In the genomic region with DNA sequence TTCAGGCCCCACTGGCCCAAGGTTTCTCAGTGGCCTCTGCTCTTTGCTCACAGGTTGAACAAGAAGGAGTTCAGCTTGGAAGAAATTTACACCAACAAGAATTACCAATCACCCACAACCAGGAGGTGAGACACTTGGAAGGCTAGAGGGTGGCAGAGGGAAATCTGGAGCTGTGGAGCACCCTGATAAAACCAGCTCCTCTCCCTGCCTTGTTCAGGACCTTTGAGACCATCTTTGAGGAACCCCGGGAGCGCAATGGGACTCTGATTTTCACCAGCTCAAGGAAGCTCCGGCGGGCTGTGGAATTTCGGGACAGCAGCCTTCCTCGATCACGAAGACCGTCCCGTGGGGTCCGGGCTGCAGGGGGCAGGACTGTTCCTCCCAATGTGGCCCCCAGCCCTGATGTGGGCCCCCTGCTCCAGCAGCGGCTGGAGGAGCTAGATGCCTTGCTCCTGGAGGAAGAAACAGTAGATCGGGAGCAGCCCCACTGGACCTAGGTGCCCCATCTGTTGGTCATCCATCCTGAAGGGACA, we compare ENCODE assay signal across 17 cellular contexts. TPM values are rescaled to one million over a fixed set of nuclear protein-coding genes. Genes with fewer than 3 reads are reported as not detected.
DNase-seq lines count a peak whose midpoint lies in the region; ATAC-seq and TF ChIP-seq lines count a peak whose summit lies in the region.
"Had no signal": no experiment of that assay in that cellular context is flagged by ENCODE, and none has a peak within 500 bp of the region (broad histone marks: within the 10 kb centered on the region; RNA-seq: fewer than 3 reads in every experiment).

No MANE protein-coding gene starts in this region.

- POLR2A ChIA-PET in activated CD4-positive, alpha-beta T cell treated with anti-CD3 and anti-CD28 coated beads, Interleukin-2, amount 10 ng/mL, durations not matched to agents 7 days and 5 days (lab: Charles Lee), result no interaction called here

- peak overlapping the region; percentile 54 for H3K27ac Mint-ChIP-seq in activated CD4-positive, alpha-beta T cell treated with anti-CD3 and anti-CD28 coated beads, Interleukin-2, amount 10 ng/mL, durations not matched to agents 7 days and 5 days
- H3K27ac Mint-ChIP-seq in activated T-helper 17 cell treated with anti-CD3 and anti-CD28 coated beads, Interleukin-2, amount 50 U/mL, for 72 hours, result peak overlapping the region; percentile 99
- peak overlapping the region; percentile 94 for H3K27ac Mint-ChIP-seq in osteocyte (ENCODE audit: unreplicated experiment)

- no peak for TF ChIP-seq CTCF in osteocyte (IDR thresholded peaks at IDR 0.05)

- H3K27me3 Mint-ChIP-seq in activated CD4-positive, alpha-beta T cell treated with anti-CD3 and anti-CD28 coated beads, Interleukin-2, amount 10 ng/mL, durations not matched to agents 7 days and 5 days, result no peaks in the 10 kb centered on the region
- no peaks in the 10 kb centered on the region for H3K27me3 Mint-ChIP-seq in activated T-helper 17 cell treated with anti-CD3 and anti-CD28 coated beads, Interleukin-2, amount 50 U/mL, for 72 hours
- H3K27me3 Mint-ChIP-seq in osteocyte (ENCODE audit: unreplicated experiment), result no peaks in the 10 kb centered on the region

- no peak overlapping the region for H3K4me3 Mint-ChIP-seq in activated CD4-positive, alpha-beta T cell treated with anti-CD3 and anti-CD28 coated beads, Interleukin-2, amount 10 ng/mL, durations not matched to agents 7 days and 5 days
- H3K4me3 Mint-ChIP-seq in activated T-helper 17 cell treated with anti-CD3 and anti-CD28 coated beads, Interleukin-2, amount 50 U/mL, for 72 hours, result peak overlapping the region; percentile 8
- peak overlapping the region; percentile 35 for H3K4me3 Mint-ChIP-seq in osteocyte (ENCODE audit: unreplicated experiment)

- CTCF ChIA-PET in activated CD4-positive, alpha-beta T cell treated with anti-CD3 and anti-CD28 coated beads, Interleukin-2, amount 10 ng/mL, durations not matched to agents 7 days and 5 days (lab: Charles Lee), result interaction anchor here (0.6 to 2.6 kb wide), 5 partner anchors 10 to 260 kb away, joined by 3 to 9 read pairs (median 4); no protein-coding TSS in a partner anchor

- H3K9me3 Mint-ChIP-seq in activated CD4-positive, alpha-beta T cell treated with anti-CD3 and anti-CD28 coated beads, Interleukin-2, amount 10 ng/mL, durations not matched to agents 7 days and 5 days, result no peaks in the 10 kb centered on the region
- no peaks in the 10 kb centered on the region for H3K9me3 Mint-ChIP-seq in activated T-helper 17 cell treated with anti-CD3 and anti-CD28 coated beads, Interleukin-2, amount 50 U/mL, for 72 hours
- no peaks in the 10 kb centered on the region for H3K9me3 Mint-ChIP-seq in osteocyte (ENCODE audit: unreplicated experiment)

- ATAC-seq in activated T-helper 17 cell treated with anti-CD3 and anti-CD28 coated beads, Interleukin-2, amount 50 U/mL, for 72 hours (replicated peaks), result no peak
- ATAC-seq: HCT116, left ventricle myocardium superior, right cardiac atrium, upper lobe of right lung had no signal

- H3K36me3 Mint-ChIP-seq in activated CD4-positive, alpha-beta T cell treated with anti-CD3 and anti-CD28 coated beads, Interleukin-2, amount 10 ng/mL, durations not matched to agents 7 days and 5 days (ENCODE audit: low read depth), result peaks cover 46% of the 10 kb centered on the region
- H3K36me3 Mint-ChIP-seq in activated T-helper 17 cell treated with anti-CD3 and anti-CD28 coated beads, Interleukin-2, amount 50 U/mL, for 72 hours (ENCODE audit: low read depth), result peaks cover 82% of the 10 kb centered on the region
- peaks cover 11% of the 10 kb centered on the region for H3K36me3 Mint-ChIP-seq in osteocyte (ENCODE audit: unreplicated experiment)

- no peak for DNase-seq in activated CD4-positive, alpha-beta T cell treated with anti-CD3 and anti-CD28 coated beads, Interleukin-2, amount 10 ng/mL, durations not matched to agents 7 days and 5 days
- no peak for DNase-seq in activated CD4-positive, alpha-beta T cell treated with anti-CD3 and anti-CD28 coated beads, Interleukin-2, amount 50 U/mL, for 4 hours
- DNase-seq in osteocyte (ENCODE audit: extremely low spot score, unreplicated experiment) (no peak), NCI-H128 (lab: John Stamatoyannopoulos, UW; ENCODE audit: unreplicated experiment) (no peak), NCI-H1694 treated with DMSO at 0.1 percent for 48 hours (lab: John Stamatoyannopoulos, UW) (no peak)
- DNase-seq: activated CD4-positive, alpha-beta T cell treated with anti-CD3 and anti-CD28 coated beads, Interleukin-2, amount 50 U/mL, for 48 hours; activated gamma-delta T cell; effector memory CD4-positive, alpha-beta T cell; left ventricle myocardium superior; NCI-H1105 treated with DMSO at 0.1 percent for 48 hours; NCI-H2227 treated with DMSO at 0.1 percent for 48 hours; SIG-M5; stimulated activated CD4-positive, alpha-beta T cell treated with anti-CD3 and anti-CD28 coated beads, Interleukin-4, amount 100 ng/mL, for 24 hours; upper lobe of right lung had no signal

- H3K4me1 Mint-ChIP-seq in activated CD4-positive, alpha-beta T cell treated with anti-CD3 and anti-CD28 coated beads, Interleukin-2, amount 10 ng/mL, durations not matched to agents 7 days and 5 days, result peaks cover 44% of the 10 kb centered on the region
- peaks cover 11% of the 10 kb centered on the region for H3K4me1 Mint-ChIP-seq in activated T-helper 17 cell treated with anti-CD3 and anti-CD28 coated beads, Interleukin-2, amount 50 U/mL, for 72 hours
- peaks cover 37% of the 10 kb centered on the region for H3K4me1 Mint-ChIP-seq in osteocyte (ENCODE audit: unreplicated experiment)

RNA-seq across cellular contexts. Expression of a gene that starts 2.4 kb away (rescaled TPM):
- 100 to 1,000 TPM in 1 of 2 experiments, 10 to 100 TPM in 1; 88.9 to 109 TPM for total RNA-seq in activated CD4-positive, alpha-beta T cell treated with anti-CD3 and anti-CD28 coated beads, Interleukin-2, amount 10 ng/mL, durations not matched to agents 7 days and 5 days
- 100 to 1,000 TPM in 1 of 2 donors, 10 to 100 TPM in 1; 92.6 to 140 TPM for total RNA-seq in activated T-helper 17 cell treated with anti-CD3 and anti-CD28 coated beads, Interleukin-2, amount 50 U/mL, for 72 hours
- total RNA-seq in osteocyte, result 66.5 and 67.4 TPM in 2 replicates

RNA-seq across cellular contexts. Expression of a gene that starts 5.1 kb away (rescaled TPM):
- total RNA-seq in activated CD4-positive, alpha-beta T cell treated with anti-CD3 and anti-CD28 coated beads, Interleukin-2, amount 10 ng/mL, durations not matched to agents 7 days and 5 days, result 10 to 100 TPM; 78.6 to 80.1 TPM
- 10 to 100 TPM; 76.6 to 97.5 TPM for total RNA-seq in activated T-helper 17 cell treated with anti-CD3 and anti-CD28 coated beads, Interleukin-2, amount 50 U/mL, for 72 hours
- total RNA-seq in osteocyte, result 44.7 and 52.0 TPM in 2 replicates

RNA-seq across cellular contexts. Expression of a gene that starts 43.1 kb away (rescaled TPM):
- total RNA-seq in activated CD4-positive, alpha-beta T cell treated with anti-CD3 and anti-CD28 coated beads, Interleukin-2, amount 10 ng/mL, durations not matched to agents 7 days and 5 days, result 10 to 100 TPM; 81.7 to 86.1 TPM
- 10 to 100 TPM; 63.6 to 86.7 TPM for total RNA-seq in activated T-helper 17 cell treated with anti-CD3 and anti-CD28 coated beads, Interleukin-2, amount 50 U/mL, for 72 hours
- total RNA-seq in osteocyte, result 69.2 and 73.5 TPM in 2 replicates

RNA-seq across cellular contexts. Expression of a gene that starts 45.7 kb away (rescaled TPM):
- total RNA-seq in activated CD4-positive, alpha-beta T cell treated with anti-CD3 and anti-CD28 coated beads, Interleukin-2, amount 10 ng/mL, durations not matched to agents 7 days and 5 days, result 10 to 100 TPM; 12.8 to 13.8 TPM
- total RNA-seq in activated T-helper 17 cell treated with anti-CD3 and anti-CD28 coated beads, Interleukin-2, amount 50 U/mL, for 72 hours, result 10 to 100 TPM in 1 of 2 donors, 1 to 10 TPM in 1; 5.9 to 12.1 TPM
- total RNA-seq in osteocyte, result 8.8 and 9.1 TPM in 2 replicates
